ENCODE assay signal across 1 cellular context in the genomic region with DNA sequence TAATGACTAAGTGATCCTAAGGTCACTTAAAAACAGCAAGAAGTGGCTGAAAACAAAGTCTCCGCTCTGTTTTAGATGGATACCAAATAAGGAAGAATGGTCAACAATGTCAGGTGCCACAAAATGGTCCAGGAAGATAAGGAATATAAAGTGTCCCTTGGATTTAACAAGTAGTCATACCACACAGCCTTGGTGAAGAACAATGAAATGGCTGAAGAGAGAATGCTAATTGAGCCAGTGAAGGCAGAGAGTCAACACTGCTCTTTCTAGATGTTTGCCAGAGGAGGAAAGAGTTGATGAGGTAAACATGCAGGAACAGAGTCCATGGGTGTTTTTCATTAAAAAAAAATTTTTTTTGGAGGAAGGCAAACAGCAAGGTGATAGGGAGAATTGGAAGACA.
TF ChIP-seq lines count a peak whose summit lies in the region.

No MANE protein-coding gene starts in this region.

TF ChIP-seq in HepG2, 621 proteins besides CTCF, POLR2A, EP300 and RAD21 (continued from another document and continues in another):
- TF ChIP-seq CBX2 (IDR thresholded peaks at IDR 0.05; ENCODE audit: low read depth, low read length), result no peak
- no peak for TF ChIP-seq CBX2 (CRISPR knock-in tag; IDR thresholded peaks at IDR 0.05; ENCODE audit: low read depth)
- TF ChIP-seq, protein P1, sequence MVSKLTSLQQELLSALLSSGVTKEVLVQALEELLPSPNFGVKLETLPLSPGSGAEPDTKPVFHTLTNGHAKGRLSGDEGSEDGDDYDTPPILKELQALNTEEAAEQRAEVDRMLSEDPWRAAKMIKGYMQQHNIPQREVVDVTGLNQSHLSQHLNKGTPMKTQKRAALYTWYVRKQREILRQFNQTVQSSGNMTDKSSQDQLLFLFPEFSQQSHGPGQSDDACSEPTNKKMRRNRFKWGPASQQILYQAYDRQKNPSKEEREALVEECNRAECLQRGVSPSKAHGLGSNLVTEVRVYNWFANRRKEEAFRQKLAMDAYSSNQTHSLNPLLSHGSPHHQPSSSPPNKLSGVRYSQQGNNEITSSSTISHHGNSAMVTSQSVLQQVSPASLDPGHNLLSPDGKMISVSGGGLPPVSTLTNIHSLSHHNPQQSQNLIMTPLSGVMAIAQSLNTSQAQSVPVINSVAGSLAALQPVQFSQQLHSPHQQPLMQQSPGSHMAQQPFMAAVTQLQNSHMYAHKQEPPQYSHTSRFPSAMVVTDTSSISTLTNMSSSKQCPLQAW (CRISPR knock-in tag; IDR thresholded peaks at IDR 0.05), result no peak
- 0 out of 2 replicates have a peak, but pooled peaks have one; percentile 6 for TF ChIP-seq FOSL2 (CRISPR knock-in tag; IDR thresholded peaks at IDR 0.05)
- TF ChIP-seq CCDC6 (CRISPR knock-in tag; IDR thresholded peaks at IDR 0.05), result no peak
- TF ChIP-seq, protein P2, sequence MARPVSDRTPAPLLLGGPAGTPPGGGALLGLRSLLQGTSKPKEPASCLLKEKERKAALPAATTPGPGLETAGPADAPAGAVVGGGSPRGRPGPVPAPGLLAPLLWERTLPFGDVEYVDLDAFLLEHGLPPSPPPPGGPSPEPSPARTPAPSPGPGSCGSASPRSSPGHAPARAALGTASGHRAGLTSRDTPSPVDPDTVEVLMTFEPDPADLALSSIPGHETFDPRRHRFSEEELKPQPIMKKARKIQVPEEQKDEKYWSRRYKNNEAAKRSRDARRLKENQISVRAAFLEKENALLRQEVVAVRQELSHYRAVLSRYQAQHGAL (CRISPR knock-in tag; IDR thresholded peaks at IDR 0.05; ENCODE audit: not compliant biosample characterization), result no peak
- TF ChIP-seq, protein P3, sequence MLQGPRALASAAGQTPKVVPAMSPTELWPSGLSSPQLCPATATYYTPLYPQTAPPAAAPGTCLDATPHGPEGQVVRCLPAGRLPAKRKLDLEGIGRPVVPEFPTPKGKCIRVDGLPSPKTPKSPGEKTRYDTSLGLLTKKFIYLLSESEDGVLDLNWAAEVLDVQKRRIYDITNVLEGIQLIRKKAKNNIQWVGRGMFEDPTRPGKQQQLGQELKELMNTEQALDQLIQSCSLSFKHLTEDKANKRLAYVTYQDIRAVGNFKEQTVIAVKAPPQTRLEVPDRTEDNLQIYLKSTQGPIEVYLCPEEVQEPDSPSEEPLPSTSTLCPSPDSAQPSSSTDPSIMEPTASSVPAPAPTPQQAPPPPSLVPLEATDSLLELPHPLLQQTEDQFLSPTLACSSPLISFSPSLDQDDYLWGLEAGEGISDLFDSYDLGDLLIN (CRISPR knock-in tag; IDR thresholded peaks at IDR 0.05; ENCODE audit: borderline replicate concordance), result no peak
- TF ChIP-seq TOPORS (CRISPR knock-in tag; IDR thresholded peaks at IDR 0.05), result no peak
- TF ChIP-seq GLI4 (CRISPR knock-in tag; IDR thresholded peaks at IDR 0.05; ENCODE audit: borderline replicate concordance), result no peak
- TF ChIP-seq, protein P4, sequence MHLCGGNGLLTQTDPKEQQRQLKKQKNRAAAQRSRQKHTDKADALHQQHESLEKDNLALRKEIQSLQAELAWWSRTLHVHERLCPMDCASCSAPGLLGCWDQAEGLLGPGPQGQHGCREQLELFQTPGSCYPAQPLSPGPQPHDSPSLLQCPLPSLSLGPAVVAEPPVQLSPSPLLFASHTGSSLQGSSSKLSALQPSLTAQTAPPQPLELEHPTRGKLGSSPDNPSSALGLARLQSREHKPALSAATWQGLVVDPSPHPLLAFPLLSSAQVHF (CRISPR knock-in tag; IDR thresholded peaks at IDR 0.05), result no peak
- TF ChIP-seq, protein P5, sequence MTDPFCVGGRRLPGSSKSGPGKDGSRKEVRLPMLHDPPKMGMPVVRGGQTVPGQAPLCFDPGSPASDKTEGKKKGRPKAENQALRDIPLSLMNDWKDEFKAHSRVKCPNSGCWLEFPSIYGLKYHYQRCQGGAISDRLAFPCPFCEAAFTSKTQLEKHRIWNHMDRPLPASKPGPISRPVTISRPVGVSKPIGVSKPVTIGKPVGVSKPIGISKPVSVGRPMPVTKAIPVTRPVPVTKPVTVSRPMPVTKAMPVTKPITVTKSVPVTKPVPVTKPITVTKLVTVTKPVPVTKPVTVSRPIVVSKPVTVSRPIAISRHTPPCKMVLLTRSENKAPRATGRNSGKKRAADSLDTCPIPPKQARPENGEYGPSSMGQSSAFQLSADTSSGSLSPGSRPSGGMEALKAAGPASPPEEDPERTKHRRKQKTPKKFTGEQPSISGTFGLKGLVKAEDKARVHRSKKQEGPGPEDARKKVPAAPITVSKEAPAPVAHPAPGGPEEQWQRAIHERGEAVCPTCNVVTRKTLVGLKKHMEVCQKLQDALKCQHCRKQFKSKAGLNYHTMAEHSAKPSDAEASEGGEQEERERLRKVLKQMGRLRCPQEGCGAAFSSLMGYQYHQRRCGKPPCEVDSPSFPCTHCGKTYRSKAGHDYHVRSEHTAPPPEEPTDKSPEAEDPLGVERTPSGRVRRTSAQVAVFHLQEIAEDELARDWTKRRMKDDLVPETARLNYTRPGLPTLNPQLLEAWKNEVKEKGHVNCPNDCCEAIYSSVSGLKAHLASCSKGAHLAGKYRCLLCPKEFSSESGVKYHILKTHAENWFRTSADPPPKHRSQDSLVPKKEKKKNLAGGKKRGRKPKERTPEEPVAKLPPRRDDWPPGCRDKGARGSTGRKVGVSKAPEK (CRISPR knock-in tag; IDR thresholded peaks at IDR 0.05; ENCODE audit: borderline replicate concordance), result no peak
- TF ChIP-seq, protein P6, sequence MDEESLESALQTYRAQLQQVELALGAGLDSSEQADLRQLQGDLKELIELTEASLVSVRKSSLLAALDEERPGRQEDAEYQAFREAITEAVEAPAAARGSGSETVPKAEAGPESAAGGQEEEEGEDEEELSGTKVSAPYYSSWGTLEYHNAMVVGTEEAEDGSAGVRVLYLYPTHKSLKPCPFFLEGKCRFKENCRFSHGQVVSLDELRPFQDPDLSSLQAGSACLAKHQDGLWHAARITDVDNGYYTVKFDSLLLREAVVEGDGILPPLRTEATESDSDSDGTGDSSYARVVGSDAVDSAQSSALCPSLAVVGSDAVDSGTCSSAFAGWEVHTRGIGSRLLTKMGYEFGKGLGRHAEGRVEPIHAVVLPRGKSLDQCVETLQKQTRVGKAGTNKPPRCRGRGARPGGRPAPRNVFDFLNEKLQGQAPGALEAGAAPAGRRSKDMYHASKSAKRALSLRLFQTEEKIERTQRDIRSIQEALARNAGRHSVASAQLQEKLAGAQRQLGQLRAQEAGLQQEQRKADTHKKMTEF (CRISPR knock-in tag; IDR thresholded peaks at IDR 0.05), result peak; percentile 50; the same call in 1 of the 2 replicates
- no peak for TF ChIP-seq ZC3H4 (CRISPR knock-in tag; IDR thresholded peaks at IDR 0.05; ENCODE audit: borderline replicate concordance)
- TF ChIP-seq NFKB2 (CRISPR knock-in tag; IDR thresholded peaks at IDR 0.05; ENCODE audit: borderline replicate concordance), result no peak
- TF ChIP-seq TCF12 (IDR thresholded peaks at IDR 0.05), result no peak
- no peak for TF ChIP-seq TCF12 (CRISPR knock-in tag; IDR thresholded peaks at IDR 0.05)
- TF ChIP-seq, protein P7, sequence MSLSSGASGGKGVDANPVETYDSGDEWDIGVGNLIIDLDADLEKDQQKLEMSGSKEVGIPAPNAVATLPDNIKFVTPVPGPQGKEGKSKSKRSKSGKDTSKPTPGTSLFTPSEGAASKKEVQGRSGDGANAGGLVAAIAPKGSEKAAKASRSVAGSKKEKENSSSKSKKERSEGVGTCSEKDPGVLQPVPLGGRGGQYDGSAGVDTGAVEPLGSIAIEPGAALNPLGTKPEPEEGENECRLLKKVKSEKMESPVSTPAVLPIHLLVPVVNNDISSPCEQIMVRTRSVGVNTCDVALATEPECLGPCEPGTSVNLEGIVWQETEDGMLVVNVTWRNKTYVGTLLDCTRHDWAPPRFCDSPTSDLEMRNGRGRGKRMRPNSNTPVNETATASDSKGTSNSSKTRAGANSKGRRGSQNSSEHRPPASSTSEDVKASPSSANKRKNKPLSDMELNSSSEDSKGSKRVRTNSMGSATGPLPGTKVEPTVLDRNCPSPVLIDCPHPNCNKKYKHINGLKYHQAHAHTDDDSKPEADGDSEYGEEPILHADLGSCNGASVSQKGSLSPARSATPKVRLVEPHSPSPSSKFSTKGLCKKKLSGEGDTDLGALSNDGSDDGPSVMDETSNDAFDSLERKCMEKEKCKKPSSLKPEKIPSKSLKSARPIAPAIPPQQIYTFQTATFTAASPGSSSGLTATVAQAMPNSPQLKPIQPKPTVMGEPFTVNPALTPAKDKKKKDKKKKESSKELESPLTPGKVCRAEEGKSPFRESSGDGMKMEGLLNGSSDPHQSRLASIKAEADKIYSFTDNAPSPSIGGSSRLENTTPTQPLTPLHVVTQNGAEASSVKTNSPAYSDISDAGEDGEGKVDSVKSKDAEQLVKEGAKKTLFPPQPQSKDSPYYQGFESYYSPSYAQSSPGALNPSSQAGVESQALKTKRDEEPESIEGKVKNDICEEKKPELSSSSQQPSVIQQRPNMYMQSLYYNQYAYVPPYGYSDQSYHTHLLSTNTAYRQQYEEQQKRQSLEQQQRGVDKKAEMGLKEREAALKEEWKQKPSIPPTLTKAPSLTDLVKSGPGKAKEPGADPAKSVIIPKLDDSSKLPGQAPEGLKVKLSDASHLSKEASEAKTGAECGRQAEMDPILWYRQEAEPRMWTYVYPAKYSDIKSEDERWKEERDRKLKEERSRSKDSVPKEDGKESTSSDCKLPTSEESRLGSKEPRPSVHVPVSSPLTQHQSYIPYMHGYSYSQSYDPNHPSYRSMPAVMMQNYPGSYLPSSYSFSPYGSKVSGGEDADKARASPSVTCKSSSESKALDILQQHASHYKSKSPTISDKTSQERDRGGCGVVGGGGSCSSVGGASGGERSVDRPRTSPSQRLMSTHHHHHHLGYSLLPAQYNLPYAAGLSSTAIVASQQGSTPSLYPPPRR (CRISPR knock-in tag; IDR thresholded peaks at IDR 0.05; ENCODE audit: borderline replicate concordance), result 0 out of 2 replicates have a peak, but pooled peaks have one; percentile 17
- TF ChIP-seq ZNF282 (IDR thresholded peaks at IDR 0.05; ENCODE audit: partially characterized antibody), result no peak
- TF ChIP-seq, protein P8, sequence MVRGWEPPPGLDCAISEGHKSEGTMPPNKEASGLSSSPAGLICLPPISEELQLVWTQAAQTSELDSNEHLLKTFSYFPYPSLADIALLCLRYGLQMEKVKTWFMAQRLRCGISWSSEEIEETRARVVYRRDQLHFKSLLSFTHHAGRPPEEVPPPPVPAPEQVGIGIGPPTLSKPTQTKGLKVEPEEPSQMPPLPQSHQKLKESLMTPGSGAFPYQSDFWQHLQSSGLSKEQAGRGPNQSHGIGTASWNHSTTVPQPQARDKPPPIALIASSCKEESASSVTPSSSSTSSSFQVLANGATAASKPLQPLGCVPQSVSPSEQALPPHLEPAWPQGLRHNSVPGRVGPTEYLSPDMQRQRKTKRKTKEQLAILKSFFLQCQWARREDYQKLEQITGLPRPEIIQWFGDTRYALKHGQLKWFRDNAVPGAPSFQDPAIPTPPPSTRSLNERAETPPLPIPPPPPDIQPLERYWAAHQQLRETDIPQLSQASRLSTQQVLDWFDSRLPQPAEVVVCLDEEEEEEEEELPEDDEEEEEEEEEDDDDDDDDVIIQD (CRISPR knock-in tag; IDR thresholded peaks at IDR 0.05; ENCODE audit: low read depth), result peak; percentile 80
- no peak for TF ChIP-seq ZSCAN30 (CRISPR knock-in tag; IDR thresholded peaks at IDR 0.05)
- no peak for TF ChIP-seq ZFP36 (IDR thresholded peaks at IDR 0.05; ENCODE audit: borderline replicate concordance, low read depth, low read length, partially characterized antibody)
- TF ChIP-seq, protein P9, sequence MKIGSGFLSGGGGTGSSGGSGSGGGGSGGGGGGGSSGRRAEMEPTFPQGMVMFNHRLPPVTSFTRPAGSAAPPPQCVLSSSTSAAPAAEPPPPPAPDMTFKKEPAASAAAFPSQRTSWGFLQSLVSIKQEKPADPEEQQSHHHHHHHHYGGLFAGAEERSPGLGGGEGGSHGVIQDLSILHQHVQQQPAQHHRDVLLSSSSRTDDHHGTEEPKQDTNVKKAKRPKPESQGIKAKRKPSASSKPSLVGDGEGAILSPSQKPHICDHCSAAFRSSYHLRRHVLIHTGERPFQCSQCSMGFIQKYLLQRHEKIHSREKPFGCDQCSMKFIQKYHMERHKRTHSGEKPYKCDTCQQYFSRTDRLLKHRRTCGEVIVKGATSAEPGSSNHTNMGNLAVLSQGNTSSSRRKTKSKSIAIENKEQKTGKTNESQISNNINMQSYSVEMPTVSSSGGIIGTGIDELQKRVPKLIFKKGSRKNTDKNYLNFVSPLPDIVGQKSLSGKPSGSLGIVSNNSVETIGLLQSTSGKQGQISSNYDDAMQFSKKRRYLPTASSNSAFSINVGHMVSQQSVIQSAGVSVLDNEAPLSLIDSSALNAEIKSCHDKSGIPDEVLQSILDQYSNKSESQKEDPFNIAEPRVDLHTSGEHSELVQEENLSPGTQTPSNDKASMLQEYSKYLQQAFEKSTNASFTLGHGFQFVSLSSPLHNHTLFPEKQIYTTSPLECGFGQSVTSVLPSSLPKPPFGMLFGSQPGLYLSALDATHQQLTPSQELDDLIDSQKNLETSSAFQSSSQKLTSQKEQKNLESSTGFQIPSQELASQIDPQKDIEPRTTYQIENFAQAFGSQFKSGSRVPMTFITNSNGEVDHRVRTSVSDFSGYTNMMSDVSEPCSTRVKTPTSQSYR (CRISPR knock-in tag; IDR thresholded peaks at IDR 0.05; ENCODE audit: borderline replicate concordance), result no peak
- no peak for TF ChIP-seq ZNF883 (CRISPR knock-in tag; IDR thresholded peaks at IDR 0.05; ENCODE audit: not compliant biosample characterization)
- no peak for TF ChIP-seq PTBP1 (IDR thresholded peaks at IDR 0.05; ENCODE audit: low read depth, low read length, poor library complexity, severe bottlenecking)
- peak; percentile 52; the same call in 1 of the 2 replicates for TF ChIP-seq NCOA2 (CRISPR knock-in tag; IDR thresholded peaks at IDR 0.05)
- TF ChIP-seq ZNF567 (CRISPR knock-in tag; IDR thresholded peaks at IDR 0.05; ENCODE audit: borderline replicate concordance), result no peak
- TF ChIP-seq ZNF878 (CRISPR knock-in tag; IDR thresholded peaks at IDR 0.05), result no peak
- 0 out of 2 replicates have a peak, but pooled peaks have one; percentile 53 for TF ChIP-seq ZNF331 (CRISPR knock-in tag; IDR thresholded peaks at IDR 0.05)
- no peak for TF ChIP-seq MYNN (CRISPR knock-in tag; IDR thresholded peaks at IDR 0.05; ENCODE audit: low read depth)
- TF ChIP-seq, protein P10, sequence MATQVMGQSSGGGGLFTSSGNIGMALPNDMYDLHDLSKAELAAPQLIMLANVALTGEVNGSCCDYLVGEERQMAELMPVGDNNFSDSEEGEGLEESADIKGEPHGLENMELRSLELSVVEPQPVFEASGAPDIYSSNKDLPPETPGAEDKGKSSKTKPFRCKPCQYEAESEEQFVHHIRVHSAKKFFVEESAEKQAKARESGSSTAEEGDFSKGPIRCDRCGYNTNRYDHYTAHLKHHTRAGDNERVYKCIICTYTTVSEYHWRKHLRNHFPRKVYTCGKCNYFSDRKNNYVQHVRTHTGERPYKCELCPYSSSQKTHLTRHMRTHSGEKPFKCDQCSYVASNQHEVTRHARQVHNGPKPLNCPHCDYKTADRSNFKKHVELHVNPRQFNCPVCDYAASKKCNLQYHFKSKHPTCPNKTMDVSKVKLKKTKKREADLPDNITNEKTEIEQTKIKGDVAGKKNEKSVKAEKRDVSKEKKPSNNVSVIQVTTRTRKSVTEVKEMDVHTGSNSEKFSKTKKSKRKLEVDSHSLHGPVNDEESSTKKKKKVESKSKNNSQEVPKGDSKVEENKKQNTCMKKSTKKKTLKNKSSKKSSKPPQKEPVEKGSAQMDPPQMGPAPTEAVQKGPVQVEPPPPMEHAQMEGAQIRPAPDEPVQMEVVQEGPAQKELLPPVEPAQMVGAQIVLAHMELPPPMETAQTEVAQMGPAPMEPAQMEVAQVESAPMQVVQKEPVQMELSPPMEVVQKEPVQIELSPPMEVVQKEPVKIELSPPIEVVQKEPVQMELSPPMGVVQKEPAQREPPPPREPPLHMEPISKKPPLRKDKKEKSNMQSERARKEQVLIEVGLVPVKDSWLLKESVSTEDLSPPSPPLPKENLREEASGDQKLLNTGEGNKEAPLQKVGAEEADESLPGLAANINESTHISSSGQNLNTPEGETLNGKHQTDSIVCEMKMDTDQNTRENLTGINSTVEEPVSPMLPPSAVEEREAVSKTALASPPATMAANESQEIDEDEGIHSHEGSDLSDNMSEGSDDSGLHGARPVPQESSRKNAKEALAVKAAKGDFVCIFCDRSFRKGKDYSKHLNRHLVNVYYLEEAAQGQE (IDR thresholded peaks at IDR 0.05; ENCODE audit: borderline replicate concordance in 1 of 2, low read depth in 1 of 2, low read length in 2 of 2), result no peak
- 0 out of 2 replicates have a peak, but pooled peaks have one; percentile 31 for TF ChIP-seq ZMYM3 (CRISPR knock-in tag; IDR thresholded peaks at IDR 0.05)
- TF ChIP-seq ZNF234 (CRISPR knock-in tag; conservative IDR thresholded peaks at IDR 0.05), result no peak
